ENCODE assay signal across 8 cellular contexts in the genomic region with DNA sequence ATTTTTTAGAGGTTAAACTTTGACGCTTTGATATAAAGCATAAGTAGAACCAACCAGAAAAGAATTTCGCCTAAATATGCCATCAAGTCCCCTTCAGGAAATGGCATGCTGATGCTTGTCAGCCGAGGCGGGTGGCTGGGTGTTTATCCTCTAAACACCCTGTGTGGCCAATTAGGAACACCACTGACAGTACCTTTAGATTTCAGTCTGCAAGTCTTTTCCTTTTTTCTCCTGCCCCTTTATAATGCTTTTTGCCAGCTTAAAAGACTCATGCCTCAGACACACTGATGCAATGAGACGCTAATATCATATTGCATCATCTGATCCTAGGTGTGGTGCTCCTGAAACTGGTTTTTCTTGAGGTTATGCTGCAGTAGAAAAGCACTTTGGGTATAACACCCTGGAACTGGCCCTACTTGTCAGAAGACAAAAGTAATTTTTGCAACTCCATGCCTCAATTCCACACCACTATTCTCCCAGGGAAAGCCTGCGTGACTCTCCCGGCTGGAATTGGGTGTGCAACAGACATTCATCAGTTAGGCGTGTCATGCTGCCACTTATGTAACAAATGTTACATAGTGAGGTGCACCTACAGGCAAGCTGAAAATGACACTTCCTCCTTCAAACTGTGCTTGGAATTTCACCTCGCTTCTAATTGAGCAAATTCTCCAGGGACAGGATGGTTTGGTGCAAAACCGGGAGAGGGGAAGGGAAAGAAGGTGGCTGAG. TPM values are rescaled to one million over a fixed set of nuclear protein-coding genes. Genes with fewer than 3 reads are reported as not detected.
DNase-seq lines count a peak whose midpoint lies in the region; ATAC-seq and TF ChIP-seq lines count a peak whose summit lies in the region.

No MANE protein-coding gene starts in this region.

- peak overlapping the region; percentile 97 for H3K27ac ChIP-seq in RWPE2 (ENCODE audit: poor library complexity, severe bottlenecking)
- H3K27ac ChIP-seq in foreskin keratinocyte, result peak overlapping the region; percentile 93

- intact Hi-C loops in left colon (cut with DNase I, micrococcal nuclease), result no loop called here

- in situ Hi-C loops in ACHN (cut with HindIII; ENCODE audit: low pct_ligation_motif_present, low pct_unique_long_range_greater_than_20kb, low sequenced_read_pairs) (no loop called here), GM13977 (cut with MboI; ENCODE audit: low pct_unique_long_range_greater_than_20kb, low sequenced_read_pairs, unreplicated experiment) (no loop called here)

- no peaks in the 10 kb centered on the region for H3K27me3 ChIP-seq in RWPE2 (ENCODE audit: insufficient read depth, poor library complexity, severe bottlenecking)
- no peaks in the 10 kb centered on the region for H3K27me3 ChIP-seq in foreskin keratinocyte

- ATAC-seq in RWPE2 (ENCODE audit: low read depth) (peak; percentile 37), foreskin keratinocyte (peak; percentile 45), left colon (no peak), HG03175 (IDR thresholded peaks at IDR 0.05; ENCODE audit: unreplicated experiment) (no peak), GM21515 (IDR thresholded peaks at IDR 0.05; ENCODE audit: unreplicated experiment) (no peak)

- no peaks in the 10 kb centered on the region for H3K9me3 ChIP-seq in RWPE2 (ENCODE audit: severe bottlenecking)

- peaks cover 32% of the 10 kb centered on the region for H3K4me1 ChIP-seq in RWPE2 (ENCODE audit: insufficient read depth, poor library complexity, severe bottlenecking)
- peaks cover 33% of the 10 kb centered on the region for H3K4me1 ChIP-seq in foreskin keratinocyte

- TF ChIP-seq CTCF in GM13977 (IDR thresholded peaks at IDR 0.05; ENCODE audit: extremely low read depth, insufficient read depth, missing control alignments) (no peak), RWPE2 (IDR thresholded peaks at IDR 0.05; ENCODE audit: poor library complexity, severe bottlenecking) (no peak), foreskin keratinocyte (conservative IDR thresholded peaks at IDR 0.05) (peak; percentile 14), GM20000 (IDR thresholded peaks at IDR 0.05; ENCODE audit: extremely low read depth, missing control alignments) (no peak)

- peak overlapping the region; percentile 92 for H3K4me3 ChIP-seq in RWPE2 (ENCODE audit: severe bottlenecking)

- H3K36me3 ChIP-seq in RWPE2 (ENCODE audit: low read depth), result peaks cover 14% of the 10 kb centered on the region

- DNase-seq in ACHN (peak; percentile 10), GM13977 (ENCODE audit: low spot score) (peak; percentile 36), RWPE2 (ENCODE audit: low spot score) (peak; percentile 79), foreskin keratinocyte (peak; percentile 86 to 93), left colon (no peak), GM20000 (ENCODE audit: low spot score) (no peak)

RNA-seq across cellular contexts. Expression of a gene that starts 2.0 kb away (rescaled TPM):
- total RNA-seq in foreskin keratinocyte, result 115 and 118 TPM in 2 replicates
- polyA plus RNA-seq in foreskin keratinocyte, result 75.1 and 78.4 TPM in 2 replicates
- 10 to 100 TPM; 48.8 to 64.1 TPM for total RNA-seq in left colon

Comparison
In these comparisons a context has a peak if more than half of its experiments do, and no peak if none do; other contexts are left out.
1. DNase-seq: peak in ACHN (single experiment), GM13977 (single experiment), RWPE2 (single experiment) and foreskin keratinocyte (2 of 2); none in left colon (0 of 2) and GM20000 (single experiment).
2. ATAC-seq: peak in RWPE2 (single experiment) and foreskin keratinocyte (single experiment); none in left colon (single experiment), HG03175 (single experiment) and GM21515 (single experiment).